Comparison of ENCODE assay signal across 9 cellular contexts in the genomic region with DNA sequence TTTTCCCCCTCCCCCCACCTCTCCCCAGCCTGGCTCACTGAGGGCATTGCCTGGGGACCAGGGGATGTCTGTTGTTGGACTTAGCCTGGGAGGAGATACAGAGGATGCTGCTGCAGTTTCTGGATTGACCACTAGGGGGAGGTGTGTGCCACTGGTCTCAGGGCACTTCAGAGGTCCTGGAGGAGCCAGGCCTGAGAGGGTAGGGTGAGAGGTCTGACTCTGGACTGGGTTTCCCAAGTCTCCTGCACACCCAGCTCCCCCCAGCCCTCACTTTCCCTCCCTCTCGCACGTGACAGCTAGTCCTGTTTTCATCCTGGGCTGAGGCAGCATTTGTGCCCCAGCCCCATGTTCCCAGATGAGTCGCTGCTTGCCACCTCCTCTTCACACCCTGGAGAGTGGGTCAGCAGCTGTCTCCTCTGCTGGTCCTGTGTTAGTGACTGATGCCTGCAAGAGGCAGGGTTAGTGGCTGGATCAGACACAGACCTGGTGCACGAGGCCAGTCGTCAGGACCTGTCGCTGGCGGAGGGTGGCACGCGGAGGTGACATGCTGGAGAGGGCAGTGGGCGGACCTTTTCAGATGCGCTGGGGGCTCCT. TPM values are rescaled to one million over a fixed set of nuclear protein-coding genes. Genes with fewer than 3 reads are reported as not detected.
DNase-seq lines count a peak whose midpoint lies in the region; ATAC-seq and TF ChIP-seq lines count a peak whose summit lies in the region.
"Had no signal": no experiment of that assay in that cellular context is flagged by ENCODE, and none has a peak within 500 bp of the region (broad histone marks: within the 10 kb centered on the region; RNA-seq: fewer than 3 reads in every experiment).

No MANE protein-coding gene starts in this region.

- no peaks in the 10 kb centered on the region for H3K27me3 ChIP-seq in Panc1 (ENCODE audit: control insufficient read depth, insufficient read depth, low read length)

- CTCF ChIA-PET in Panc1 (lab: Charles Lee): interaction anchor here (0.6 kb wide), 1 partner anchor 252 kb away, joined by 5 read pairs; no protein-coding TSS in a partner anchor

- POLR2A ChIA-PET in Panc1 (lab: Charles Lee): no interaction called here

- peak; percentile 77 for ATAC-seq in GM19395 (IDR thresholded peaks at IDR 0.05; ENCODE audit: unreplicated experiment)
- peak; percentile 85 for ATAC-seq in Panc1
- peak; percentile 66 to 77 for ATAC-seq in activated T-cell treated with anti-CD3 and anti-CD28 coated beads, Interleukin-2, amount 50 U/mL, for 4 hours
- peak; percentile 78 for ATAC-seq in stimulated activated naive CD8-positive, alpha-beta T cell treated with anti-CD3 and anti-CD28 coated beads, Interleukin-15, amount 100 ng/mL, for 72 hours

- no peak overlapping the region for H3K4me3 ChIP-seq in Panc1 (ENCODE audit: low read depth in 2 of 2, low read length in 2 of 2)
- H3K4me3 ChIP-seq in fibroblast of mammary gland (ENCODE audit: control insufficient read depth, low read depth, low read length): no peak overlapping the region

- no peaks in the 10 kb centered on the region for H3K27me3 Mint-ChIP-seq in activated T-cell treated with anti-CD3 and anti-CD28 coated beads, Interleukin-2, amount 50 U/mL, for 4 hours (ENCODE audit: low read depth)
- H3K27me3 Mint-ChIP-seq in nephron progenitor cell (ENCODE audit: low read depth, poor library complexity): peaks cover 11% of the 10 kb centered on the region
- H3K27me3 Mint-ChIP-seq in stimulated activated naive CD8-positive, alpha-beta T cell treated with anti-CD3 and anti-CD28 coated beads, Interleukin-15, amount 100 ng/mL, for 72 hours: peaks cover 6% of the 10 kb centered on the region

- H3K9me3 ChIP-seq in Panc1 (ENCODE audit: control insufficient read depth, insufficient read depth, low read depth, low read length): no peaks in the 10 kb centered on the region

- no peaks in the 10 kb centered on the region for H3K9me3 Mint-ChIP-seq in activated T-cell treated with anti-CD3 and anti-CD28 coated beads, Interleukin-2, amount 50 U/mL, for 4 hours
- H3K9me3 Mint-ChIP-seq in nephron progenitor cell: no peaks in the 10 kb centered on the region
- no peaks in the 10 kb centered on the region for H3K9me3 Mint-ChIP-seq in stimulated activated naive CD8-positive, alpha-beta T cell treated with anti-CD3 and anti-CD28 coated beads, Interleukin-15, amount 100 ng/mL, for 72 hours

- in situ Hi-C loops in Panc1 (cut with HindIII; ENCODE audit: low pct_unique_long_range_greater_than_20kb, low sequenced_read_pairs): no loop called here

- intact Hi-C loops in Panc1 (cut with micrococcal nuclease; ENCODE audit: unreplicated experiment): loop anchor here (2.0 to 10.0 kb wide), 3 partner anchors 70 to 430 kb away; a partner anchor contains a TSS

- BruUV-seq in Panc1 (replicated peaks; lab: Mats Ljungman, UMichigan): no TSS peak

- no peak overlapping the region for H3K27ac Mint-ChIP-seq in nephron progenitor cell
- H3K27ac Mint-ChIP-seq in stimulated activated naive CD8-positive, alpha-beta T cell treated with anti-CD3 and anti-CD28 coated beads, Interleukin-15, amount 100 ng/mL, for 72 hours: no peak overlapping the region

- peak; percentile 95 for TF ChIP-seq CTCF in Panc1 (IDR thresholded peaks at IDR 0.05)
- TF ChIP-seq CTCF in fibroblast of mammary gland (conservative IDR thresholded peaks at IDR 0.05; ENCODE audit: control insufficient read depth, insufficient read depth, low read depth, low read length): peak; percentile 99
- TF ChIP-seq CTCF in nephron progenitor cell (IDR thresholded peaks at IDR 0.05): peak; percentile 91

- H3K27ac ChIP-seq in Panc1 (ENCODE audit: low read length): no peak overlapping the region

- H3K4me3 Mint-ChIP-seq in activated T-cell treated with anti-CD3 and anti-CD28 coated beads, Interleukin-2, amount 50 U/mL, for 4 hours: no peak overlapping the region
- H3K4me3 Mint-ChIP-seq in nephron progenitor cell: no peak overlapping the region
- no peak overlapping the region for H3K4me3 Mint-ChIP-seq in stimulated activated naive CD8-positive, alpha-beta T cell treated with anti-CD3 and anti-CD28 coated beads, Interleukin-15, amount 100 ng/mL, for 72 hours

- H3K36me3 Mint-ChIP-seq in activated T-cell treated with anti-CD3 and anti-CD28 coated beads, Interleukin-2, amount 50 U/mL, for 4 hours (ENCODE audit: insufficient read depth): no peaks in the 10 kb centered on the region
- H3K36me3 Mint-ChIP-seq in nephron progenitor cell (ENCODE audit: low read depth): no peaks in the 10 kb centered on the region

- H3K36me3 ChIP-seq in Panc1 (ENCODE audit: control insufficient read depth, insufficient read depth, low read length): no peaks in the 10 kb centered on the region

- DNase-seq in CMK (ENCODE audit: low read depth): peak; percentile 72
- DNase-seq in HK-2 (ENCODE audit: unreplicated experiment): peak; percentile 83
- peak; percentile 81 for DNase-seq in Panc1 (ENCODE audit: low read depth, low spot score)
- DNase-seq in activated T-cell treated with anti-CD3 and anti-CD28 coated beads, Interleukin-2, amount 50 U/mL, for 4 hours: peak; percentile 80
- peak; percentile 80 for DNase-seq in fibroblast of mammary gland (ENCODE audit: low read depth)
- peak; percentile 90 for DNase-seq in nephron progenitor cell
- DNase-seq in stimulated activated naive CD8-positive, alpha-beta T cell treated with anti-CD3 and anti-CD28 coated beads, Interleukin-15, amount 100 ng/mL, for 72 hours: peak; percentile 81

- peaks cover 16% of the 10 kb centered on the region for H3K4me1 Mint-ChIP-seq in activated T-cell treated with anti-CD3 and anti-CD28 coated beads, Interleukin-2, amount 50 U/mL, for 4 hours (ENCODE audit: low read depth)
- peaks cover 4% of the 10 kb centered on the region for H3K4me1 Mint-ChIP-seq in nephron progenitor cell
- H3K4me1 Mint-ChIP-seq in stimulated activated naive CD8-positive, alpha-beta T cell treated with anti-CD3 and anti-CD28 coated beads, Interleukin-15, amount 100 ng/mL, for 72 hours: peaks cover 79% of the 10 kb centered on the region

- no peaks in the 10 kb centered on the region for H3K4me1 ChIP-seq in Panc1 (ENCODE audit: control insufficient read depth, insufficient read depth, low read length)

RNA-seq across cellular contexts. Expression of a gene that starts 4.4 kb away (rescaled TPM):
- not detected for total RNA-seq in Panc1 (2021; ENCODE audit: unreplicated experiment)
- not detected for polyA plus RNA-seq in Panc1 (2012; ENCODE audit: insufficient read length)
- total RNA-seq in activated T-cell treated with anti-CD3 and anti-CD28 coated beads, Interleukin-2, amount 50 U/mL, for 4 hours: 100 to 1,000 TPM in 2 of 3 donors, 10 to 100 TPM in 1; 94.6 to 152 (median 138) TPM
- polyA plus RNA-seq: adipose tissue had no signal

RNA-seq across cellular contexts. Expression of a gene that starts 8.8 kb away (rescaled TPM):
- not detected for total RNA-seq in Panc1 (2021; ENCODE audit: unreplicated experiment)
- polyA plus RNA-seq in Panc1 (2012; ENCODE audit: insufficient read length): not detected
- total RNA-seq in activated T-cell treated with anti-CD3 and anti-CD28 coated beads, Interleukin-2, amount 50 U/mL, for 4 hours: 100 to 1,000 TPM; 130 to 283 (median 277) TPM

RNA-seq across cellular contexts. Expression of a gene that starts 53.4 kb away (rescaled TPM):
- 0.18 TPM for total RNA-seq in Panc1 (2021; ENCODE audit: unreplicated experiment)
- 0.34 TPM for polyA plus RNA-seq in Panc1 (2012; ENCODE audit: insufficient read length)
- total RNA-seq in activated T-cell treated with anti-CD3 and anti-CD28 coated beads, Interleukin-2, amount 50 U/mL, for 4 hours: 10 to 100 TPM; 25.0 to 38.0 (median 27.1) TPM

Comparison
In these comparisons a context has a peak if more than half of its experiments do, and no peak if none do; other contexts are left out.
1. RNA of a gene that starts 4.4 kb away (total RNA-seq): 94.6 to 152 TPM in activated T-cell treated with anti-CD3 and anti-CD28 coated beads, Interleukin-2, amount 50 U/mL, for 4 hours; not detected in Panc1 (single experiment); every median in the first group is over 10 times any median in the second.
2. RNA of a gene that starts 8.8 kb away (total RNA-seq): 130 to 283 TPM in activated T-cell treated with anti-CD3 and anti-CD28 coated beads, Interleukin-2, amount 50 U/mL, for 4 hours; not detected in Panc1 (single experiment); every median in the first group is over 100 times any median in the second.
3. RNA of a gene that starts 53.4 kb away (total RNA-seq): 25.0 to 38.0 TPM in activated T-cell treated with anti-CD3 and anti-CD28 coated beads, Interleukin-2, amount 50 U/mL, for 4 hours; 0.18 TPM in Panc1 (single experiment); every median in the first group is over 10 times any median in the second.
4. Peak in every context shown above with its lines, with median percentiles within 50 percentile points of each other: DNase-seq, ATAC-seq and CTCF ChIP-seq.